Comparison of ENCODE assay signal across 9 cellular contexts in the genomic region with DNA sequence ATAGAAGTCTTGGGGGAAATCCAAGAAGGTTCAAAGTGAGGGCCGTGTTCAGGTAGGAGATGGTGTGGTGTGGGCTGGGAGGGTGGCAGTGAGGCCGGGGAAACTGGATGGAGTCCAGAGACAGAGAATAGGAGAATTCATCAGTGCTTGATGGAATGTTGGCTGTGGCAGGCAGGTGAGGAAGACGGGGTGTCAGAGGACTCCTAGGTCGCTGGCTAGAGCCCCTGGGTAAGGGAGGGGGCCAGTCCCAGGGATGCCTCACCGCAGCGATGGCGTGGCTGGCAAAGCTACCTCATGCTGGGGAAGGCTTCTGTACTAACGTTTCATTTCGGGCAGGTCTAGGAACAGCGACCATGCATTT.
DNase-seq lines count a peak whose midpoint lies in the region; ATAC-seq and TF ChIP-seq lines count a peak whose summit lies in the region.
"Had no signal": no experiment of that assay in that cellular context is flagged by ENCODE, and none has a peak within 500 bp of the region (broad histone marks: within the 10 kb centered on the region; RNA-seq: fewer than 3 reads in every experiment).

No MANE protein-coding gene starts in this region.

- H3K36me3 ChIP-seq in CD8-positive, alpha-beta memory T cell (ENCODE audit: insufficient read depth, low read length): no peaks in the 10 kb centered on the region
- H3K36me3 ChIP-seq in esophagus squamous epithelium (no peaks in the 10 kb centered on the region), osteoblast (ENCODE audit: insufficient read depth, low read length) (no peaks in the 10 kb centered on the region), tibial nerve (no peaks in the 10 kb centered on the region), aorta (ENCODE audit: control insufficient read depth in 1 of 2, insufficient read depth in 2 of 2, low read length in 1 of 2) (no peaks in the 10 kb centered on the region)

- no peaks in the 10 kb centered on the region for H3K79me2 ChIP-seq in osteoblast (ENCODE audit: insufficient read depth, low read length)

- intact Hi-C loops in esophagus squamous epithelium (cut with DNase I) (no loop called here), aorta (cut with DNase I) (loop anchor here in 1 of 2 donors (5.0 kb wide), 2 partner anchors 74 to 104 kb away; no protein-coding TSS in a partner anchor)

- CTCF ChIA-PET in CD8-positive, alpha-beta memory T cell (lab: Charles Lee): no interaction called here
- CTCF ChIA-PET in T-cell (lab: Charles Lee): no interaction called here

- DNase-seq in CD8-positive, alpha-beta memory T cell: no peak
- DNase-seq in T-cell (no peak), esophagus squamous epithelium (lab: John Stamatoyannopoulos, UW) (no peak), osteoblast (ENCODE audit: insufficient read length, low spot score, missing footprints) (no peak), COLO829 (ENCODE audit: low spot score) (no peak), tibial nerve (ENCODE audit: low spot score in 2 of 2) (no peak), aorta (no peak), G401 (ENCODE audit: low spot score) (no peak)
- DNase-seq: GDM1 had no signal

- H3K4me2 ChIP-seq in osteoblast (ENCODE audit: insufficient read depth, low read length): peak overlapping the region; percentile 79

- H3K4me3 Mint-ChIP-seq in CD8-positive, alpha-beta memory T cell: peak overlapping the region in 6 of 7 donors; percentile 66 to 89 (median 69)
- H3K4me3 Mint-ChIP-seq in T-cell: peak overlapping the region; percentile 57 to 79 (median 73)

- no peak for TF ChIP-seq EP300 in tibial nerve (IDR thresholded peaks at IDR 0.05)

- H3K9me3 ChIP-seq in CD8-positive, alpha-beta memory T cell (ENCODE audit: low read length): no peaks in the 10 kb centered on the region
- H3K9me3 ChIP-seq in esophagus squamous epithelium (no peaks in the 10 kb centered on the region), osteoblast (ENCODE audit: low read depth, low read length) (no peaks in the 10 kb centered on the region), tibial nerve (no peaks in the 10 kb centered on the region), aorta (ENCODE audit: control insufficient read depth, low read length) (no peaks in the 10 kb centered on the region)

- no peaks in the 10 kb centered on the region for H3K9me3 Mint-ChIP-seq in CD8-positive, alpha-beta memory T cell
- H3K9me3 Mint-ChIP-seq in T-cell: no peaks in the 10 kb centered on the region

- peak overlapping the region; percentile 62 for H2AFZ ChIP-seq in osteoblast (ENCODE audit: low read length)

- POLR2A ChIA-PET in CD8-positive, alpha-beta memory T cell (lab: Charles Lee): no interaction called here
- POLR2A ChIA-PET in T-cell (lab: Charles Lee): no interaction called here

- peaks cover 23 to 41% of the 10 kb centered on the region in 2 donors for H3K27me3 Mint-ChIP-seq in CD8-positive, alpha-beta memory T cell
- peaks cover 8 to 32% of the 10 kb centered on the region in 2 donors for H3K27me3 Mint-ChIP-seq in T-cell

- H4K20me1 ChIP-seq in osteoblast (ENCODE audit: insufficient read depth, low read length): peaks cover 2% of the 10 kb centered on the region

- H3K27ac ChIP-seq in CD8-positive, alpha-beta memory T cell (ENCODE audit: low read depth, low read length): no peak overlapping the region
- H3K27ac ChIP-seq in esophagus squamous epithelium: no peak overlapping the region
- H3K27ac ChIP-seq in osteoblast (ENCODE audit: low read depth, low read length): no peak overlapping the region
- H3K27ac ChIP-seq in tibial nerve: no peak overlapping the region
- H3K27ac ChIP-seq in aorta (ENCODE audit: low read depth in 1 of 2, low read length in 2 of 2): no peak overlapping the region

- no peaks in the 10 kb centered on the region for H3K4me1 ChIP-seq in CD8-positive, alpha-beta memory T cell (ENCODE audit: insufficient read depth, low read length)
- peaks cover 16 to 37% (median 19%) of the 10 kb centered on the region in 3 donors for H3K4me1 ChIP-seq in esophagus squamous epithelium
- peaks cover 6% of the 10 kb centered on the region for H3K4me1 ChIP-seq in osteoblast (ENCODE audit: insufficient read depth, low read length)
- peaks cover 0 to 31% (median 2%) of the 10 kb centered on the region in 4 donors for H3K4me1 ChIP-seq in tibial nerve
- peaks cover 0 to 3% of the 10 kb centered on the region in 2 donors for H3K4me1 ChIP-seq in aorta (ENCODE audit: control insufficient read depth in 1 of 2, insufficient read depth in 2 of 2, low read length in 2 of 2)

- TF ChIP-seq POLR2A in esophagus squamous epithelium (IDR thresholded peaks at IDR 0.05) (no peak), tibial nerve (IDR thresholded peaks at IDR 0.05) (no peak)

- peak overlapping the region; percentile 14 for H3K4me3 ChIP-seq in CD8-positive, alpha-beta memory T cell (ENCODE audit: low read length)
- peak overlapping the region in 3 of 4 donors; percentile 10 to 57 (median 30) for H3K4me3 ChIP-seq in esophagus squamous epithelium
- H3K4me3 ChIP-seq in osteoblast (ENCODE audit: insufficient read depth, low read length): peak overlapping the region; percentile 67
- H3K4me3 ChIP-seq in tibial nerve: peak overlapping the region in 2 of 4 donors; percentile 14 to 19
- no peak overlapping the region for H3K4me3 ChIP-seq in aorta (ENCODE audit: low read length in 2 of 2)

- no peaks in the 10 kb centered on the region for H3K36me3 Mint-ChIP-seq in CD8-positive, alpha-beta memory T cell
- no peaks in the 10 kb centered on the region for H3K36me3 Mint-ChIP-seq in T-cell

- TF ChIP-seq CTCF in esophagus squamous epithelium (IDR thresholded peaks at IDR 0.05) (no peak), osteoblast (IDR thresholded peaks at IDR 0.05; ENCODE audit: extremely low read depth, low read depth, low read length) (no peak), tibial nerve (IDR thresholded peaks at IDR 0.05) (no peak)

- 13 to 34% methylated on average over 10 of the region's 10 CpGs for WGBS in esophagus squamous epithelium, 2 donors
- 17 to 27% methylated on average over 10 of the region's 10 CpGs for WGBS in tibial nerve, 2 donors
- 10 to 18% methylated on average over 10 of the region's 10 CpGs for WGBS in aorta, 2 donors

- in situ Hi-C loops in G401 (cut with HindIII; ENCODE audit: low sequenced_read_pairs): no loop called here

- peak in 3 of 4 experiments; percentile 12 to 46 (median 24) for ATAC-seq in T-cell (replicated peaks in 1 of 4)
- no peak for ATAC-seq in aorta (ENCODE audit: low FRiP score)

- H3K27ac Mint-ChIP-seq in CD8-positive, alpha-beta memory T cell: no peak overlapping the region
- no peak overlapping the region for H3K27ac Mint-ChIP-seq in T-cell

- H3K4me1 Mint-ChIP-seq in CD8-positive, alpha-beta memory T cell: peaks cover 7 to 11% (median 8%) of the 10 kb centered on the region in 3 donors
- peaks cover 9 to 12% (median 10%) of the 10 kb centered on the region in 3 donors for H3K4me1 Mint-ChIP-seq in T-cell

- H3K27me3 ChIP-seq in CD8-positive, alpha-beta memory T cell (ENCODE audit: insufficient read depth, low read length, poor library complexity, severe bottlenecking): no peaks in the 10 kb centered on the region
- H3K27me3 ChIP-seq in esophagus squamous epithelium: peaks cover 0 to 25% (median 0%) of the 10 kb centered on the region in 4 donors
- H3K27me3 ChIP-seq in osteoblast (ENCODE audit: insufficient read depth, low read length): peaks cover 16% of the 10 kb centered on the region
- peaks cover 0 to 8% of the 10 kb centered on the region in 2 donors for H3K27me3 ChIP-seq in tibial nerve
- no peaks in the 10 kb centered on the region for H3K27me3 ChIP-seq in aorta (ENCODE audit: control insufficient read depth in 1 of 2, insufficient read depth in 2 of 2, low read length in 1 of 2)

Comparison
In these comparisons a context has a peak if more than half of its experiments do, and no peak if none do; other contexts are left out.
1. H3K4me3 ChIP-seq: peak in CD8-positive, alpha-beta memory T cell (single experiment), esophagus squamous epithelium (3 of 4) and osteoblast (single experiment); none in aorta (0 of 2).